ENCODE assay signal across 1 cellular context in the genomic region with DNA sequence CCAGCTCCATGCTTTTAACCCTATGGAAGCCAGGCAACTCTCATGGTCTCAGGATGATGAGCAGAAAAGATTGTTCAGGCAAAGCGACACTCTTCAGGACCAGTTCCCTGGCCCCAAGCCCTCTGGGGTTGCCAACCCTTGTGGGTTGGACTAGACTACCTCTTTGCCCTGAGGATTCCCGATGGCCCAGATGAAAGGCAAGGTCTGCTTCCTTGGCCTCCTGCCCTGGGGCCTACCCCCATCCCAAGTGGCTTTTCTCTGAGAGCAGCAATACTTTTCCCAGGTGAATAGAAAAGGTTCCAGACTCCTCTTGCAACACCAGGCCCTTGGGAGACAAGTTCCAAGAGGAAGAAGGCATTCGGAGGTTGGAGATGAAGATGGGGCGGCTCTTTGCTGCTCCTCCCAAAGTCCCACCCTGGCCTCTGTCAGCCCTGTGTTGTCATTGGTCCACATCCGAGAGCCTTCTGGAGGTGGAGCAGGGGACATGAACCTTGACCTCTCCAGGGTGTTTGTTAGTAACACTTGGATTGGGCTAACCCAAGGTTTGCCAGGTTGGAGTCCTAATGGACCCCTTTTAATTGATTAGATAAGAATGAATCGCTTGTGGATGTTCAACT.
TF ChIP-seq lines count a peak whose summit lies in the region.

No MANE protein-coding gene starts in this region.

TF ChIP-seq in GM23338, 12 proteins besides CTCF, POLR2A, EP300 and RAD21 (continued from another document):
- TF ChIP-seq, protein P1, sequence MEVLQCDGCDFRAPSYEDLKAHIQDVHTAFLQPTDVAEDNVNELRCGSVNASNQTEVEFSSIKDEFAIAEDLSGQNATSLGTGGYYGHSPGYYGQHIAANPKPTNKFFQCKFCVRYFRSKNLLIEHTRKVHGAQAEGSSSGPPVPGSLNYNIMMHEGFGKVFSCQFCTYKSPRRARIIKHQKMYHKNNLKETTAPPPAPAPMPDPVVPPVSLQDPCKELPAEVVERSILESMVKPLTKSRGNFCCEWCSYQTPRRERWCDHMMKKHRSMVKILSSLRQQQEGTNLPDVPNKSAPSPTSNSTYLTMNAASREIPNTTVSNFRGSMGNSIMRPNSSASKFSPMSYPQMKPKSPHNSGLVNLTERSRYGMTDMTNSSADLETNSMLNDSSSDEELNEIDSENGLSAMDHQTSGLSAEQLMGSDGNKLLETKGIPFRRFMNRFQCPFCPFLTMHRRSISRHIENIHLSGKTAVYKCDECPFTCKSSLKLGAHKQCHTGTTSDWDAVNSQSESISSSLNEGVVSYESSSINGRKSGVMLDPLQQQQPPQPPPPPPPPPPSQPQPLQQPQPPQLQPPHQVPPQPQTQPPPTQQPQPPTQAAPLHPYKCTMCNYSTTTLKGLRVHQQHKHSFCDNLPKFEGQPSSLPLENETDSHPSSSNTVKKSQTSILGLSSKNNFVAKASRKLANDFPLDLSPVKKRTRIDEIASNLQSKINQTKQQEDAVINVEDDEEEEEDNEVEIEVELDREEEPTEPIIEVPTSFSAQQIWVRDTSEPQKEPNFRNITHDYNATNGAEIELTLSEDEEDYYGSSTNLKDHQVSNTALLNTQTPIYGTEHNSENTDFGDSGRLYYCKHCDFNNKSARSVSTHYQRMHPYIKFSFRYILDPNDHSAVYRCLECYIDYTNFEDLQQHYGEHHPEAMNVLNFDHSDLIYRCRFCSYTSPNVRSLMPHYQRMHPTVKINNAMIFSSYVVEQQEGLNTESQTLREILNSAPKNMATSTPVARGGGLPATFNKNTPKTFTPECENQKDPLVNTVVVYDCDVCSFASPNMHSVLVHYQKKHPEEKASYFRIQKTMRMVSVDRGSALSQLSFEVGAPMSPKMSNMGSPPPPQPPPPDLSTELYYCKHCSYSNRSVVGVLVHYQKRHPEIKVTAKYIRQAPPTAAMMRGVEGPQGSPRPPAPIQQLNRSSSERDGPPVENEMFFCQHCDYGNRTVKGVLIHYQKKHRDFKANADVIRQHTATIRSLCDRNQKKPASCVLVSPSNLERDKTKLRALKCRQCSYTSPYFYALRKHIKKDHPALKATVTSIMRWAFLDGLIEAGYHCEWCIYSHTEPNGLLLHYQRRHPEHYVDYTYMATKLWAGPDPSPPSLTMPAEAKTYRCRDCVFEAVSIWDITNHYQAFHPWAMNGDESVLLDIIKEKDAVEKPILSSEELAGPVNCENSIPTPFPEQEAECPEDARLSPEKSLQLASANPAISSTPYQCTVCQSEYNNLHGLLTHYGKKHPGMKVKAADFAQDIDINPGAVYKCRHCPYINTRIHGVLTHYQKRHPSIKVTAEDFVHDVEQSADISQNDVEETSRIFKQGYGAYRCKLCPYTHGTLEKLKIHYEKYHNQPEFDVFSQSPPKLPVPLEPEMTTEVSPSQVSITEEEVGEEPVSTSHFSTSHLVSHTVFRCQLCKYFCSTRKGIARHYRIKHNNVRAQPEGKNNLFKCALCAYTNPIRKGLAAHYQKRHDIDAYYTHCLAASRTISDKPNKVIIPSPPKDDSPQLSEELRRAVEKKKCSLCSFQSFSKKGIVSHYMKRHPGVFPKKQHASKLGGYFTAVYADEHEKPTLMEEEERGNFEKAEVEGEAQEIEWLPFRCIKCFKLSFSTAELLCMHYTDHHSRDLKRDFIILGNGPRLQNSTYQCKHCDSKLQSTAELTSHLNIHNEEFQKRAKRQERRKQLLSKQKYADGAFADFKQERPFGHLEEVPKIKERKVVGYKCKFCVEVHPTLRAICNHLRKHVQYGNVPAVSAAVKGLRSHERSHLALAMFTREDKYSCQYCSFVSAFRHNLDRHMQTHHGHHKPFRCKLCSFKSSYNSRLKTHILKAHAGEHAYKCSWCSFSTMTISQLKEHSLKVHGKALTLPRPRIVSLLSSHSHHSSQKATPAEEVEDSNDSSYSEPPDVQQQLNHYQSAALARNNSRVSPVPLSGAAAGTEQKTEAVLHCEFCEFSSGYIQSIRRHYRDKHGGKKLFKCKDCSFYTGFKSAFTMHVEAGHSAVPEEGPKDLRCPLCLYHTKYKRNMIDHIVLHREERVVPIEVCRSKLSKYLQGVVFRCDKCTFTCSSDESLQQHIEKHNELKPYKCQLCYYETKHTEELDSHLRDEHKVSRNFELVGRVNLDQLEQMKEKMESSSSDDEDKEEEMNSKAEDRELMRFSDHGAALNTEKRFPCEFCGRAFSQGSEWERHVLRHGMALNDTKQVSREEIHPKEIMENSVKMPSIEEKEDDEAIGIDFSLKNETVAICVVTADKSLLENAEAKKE (CRISPR knock-in tag; IDR thresholded peaks at IDR 0.05): no peak
- TF ChIP-seq POLR2AphosphoS5 (IDR thresholded peaks at IDR 0.05; ENCODE audit: low read depth): no peak
- no peak for TF ChIP-seq NANOG (IDR thresholded peaks at IDR 0.05; ENCODE audit: borderline replicate concordance)
- TF ChIP-seq, protein P2, sequence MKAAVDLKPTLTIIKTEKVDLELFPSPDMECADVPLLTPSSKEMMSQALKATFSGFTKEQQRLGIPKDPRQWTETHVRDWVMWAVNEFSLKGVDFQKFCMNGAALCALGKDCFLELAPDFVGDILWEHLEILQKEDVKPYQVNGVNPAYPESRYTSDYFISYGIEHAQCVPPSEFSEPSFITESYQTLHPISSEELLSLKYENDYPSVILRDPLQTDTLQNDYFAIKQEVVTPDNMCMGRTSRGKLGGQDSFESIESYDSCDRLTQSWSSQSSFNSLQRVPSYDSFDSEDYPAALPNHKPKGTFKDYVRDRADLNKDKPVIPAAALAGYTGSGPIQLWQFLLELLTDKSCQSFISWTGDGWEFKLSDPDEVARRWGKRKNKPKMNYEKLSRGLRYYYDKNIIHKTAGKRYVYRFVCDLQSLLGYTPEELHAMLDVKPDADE (IDR thresholded peaks at IDR 0.05): no peak
- TF ChIP-seq ZNF114 (CRISPR knock-in tag; IDR thresholded peaks at IDR 0.05): no peak
- TF ChIP-seq JUNB (IDR thresholded peaks at IDR 0.05; ENCODE audit: unreplicated experiment): no peak
- no peak for TF ChIP-seq EZH2 (IDR thresholded peaks at IDR 0.05; ENCODE audit: low read depth, unreplicated experiment)
- no peak for TF ChIP-seq CREB1 (CRISPR knock-in tag; IDR thresholded peaks at IDR 0.05; ENCODE audit: low read depth)
- TF ChIP-seq, protein P3, sequence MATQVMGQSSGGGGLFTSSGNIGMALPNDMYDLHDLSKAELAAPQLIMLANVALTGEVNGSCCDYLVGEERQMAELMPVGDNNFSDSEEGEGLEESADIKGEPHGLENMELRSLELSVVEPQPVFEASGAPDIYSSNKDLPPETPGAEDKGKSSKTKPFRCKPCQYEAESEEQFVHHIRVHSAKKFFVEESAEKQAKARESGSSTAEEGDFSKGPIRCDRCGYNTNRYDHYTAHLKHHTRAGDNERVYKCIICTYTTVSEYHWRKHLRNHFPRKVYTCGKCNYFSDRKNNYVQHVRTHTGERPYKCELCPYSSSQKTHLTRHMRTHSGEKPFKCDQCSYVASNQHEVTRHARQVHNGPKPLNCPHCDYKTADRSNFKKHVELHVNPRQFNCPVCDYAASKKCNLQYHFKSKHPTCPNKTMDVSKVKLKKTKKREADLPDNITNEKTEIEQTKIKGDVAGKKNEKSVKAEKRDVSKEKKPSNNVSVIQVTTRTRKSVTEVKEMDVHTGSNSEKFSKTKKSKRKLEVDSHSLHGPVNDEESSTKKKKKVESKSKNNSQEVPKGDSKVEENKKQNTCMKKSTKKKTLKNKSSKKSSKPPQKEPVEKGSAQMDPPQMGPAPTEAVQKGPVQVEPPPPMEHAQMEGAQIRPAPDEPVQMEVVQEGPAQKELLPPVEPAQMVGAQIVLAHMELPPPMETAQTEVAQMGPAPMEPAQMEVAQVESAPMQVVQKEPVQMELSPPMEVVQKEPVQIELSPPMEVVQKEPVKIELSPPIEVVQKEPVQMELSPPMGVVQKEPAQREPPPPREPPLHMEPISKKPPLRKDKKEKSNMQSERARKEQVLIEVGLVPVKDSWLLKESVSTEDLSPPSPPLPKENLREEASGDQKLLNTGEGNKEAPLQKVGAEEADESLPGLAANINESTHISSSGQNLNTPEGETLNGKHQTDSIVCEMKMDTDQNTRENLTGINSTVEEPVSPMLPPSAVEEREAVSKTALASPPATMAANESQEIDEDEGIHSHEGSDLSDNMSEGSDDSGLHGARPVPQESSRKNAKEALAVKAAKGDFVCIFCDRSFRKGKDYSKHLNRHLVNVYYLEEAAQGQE (IDR thresholded peaks at IDR 0.05; ENCODE audit: unreplicated experiment): no peak
- no peak for TF ChIP-seq STAT1 (IDR thresholded peaks at IDR 0.05; ENCODE audit: unreplicated experiment)
